Comparison of ENCODE assay signal across 1 cellular context in genomic region chr19:6529937-6530384, GRCh38.
A peak's percentile ranks its signal among the peaks of the same experiment; 100 is the strongest.
TF ChIP-seq lines count a peak whose summit lies in the region.

No MANE protein-coding gene starts in this region.

TF ChIP-seq in K562, 482 proteins besides CTCF, POLR2A, EP300 and RAD21 (continued from another document):
- TF ChIP-seq ZBTB33 (CRISPR knock-in tag; IDR thresholded peaks at IDR 0.05) (no peak), XRCC3 (IDR thresholded peaks at IDR 0.05) (no peak), ZBTB2 (IDR thresholded peaks at IDR 0.05) (no peak), SNIP1 (IDR thresholded peaks at IDR 0.05; ENCODE audit: low read depth) (peak; percentile 14; the same call in 1 of the 2 replicates), ZNF280A (IDR thresholded peaks at IDR 0.05; ENCODE audit: low read depth, partially characterized antibody) (peak; percentile 8), CHAMP1 (IDR thresholded peaks at IDR 0.05) (peak; percentile 58; the same call in 1 of the 2 replicates), BCOR (IDR thresholded peaks at IDR 0.05) (no peak), BRF1 (IDR thresholded peaks at IDR 0.05; ENCODE audit: borderline replicate concordance, extremely low read depth, insufficient read length) (no peak), NELFE (IDR thresholded peaks at IDR 0.05; ENCODE audit: insufficient read depth, insufficient read length) (no peak), CREM (IDR thresholded peaks at IDR 0.05; ENCODE audit: low read depth) (no peak), ETV1 (tag; conservative IDR thresholded peaks at IDR 0.05; ENCODE audit: low read depth) (no peak), CBFA2T2 (conservative IDR thresholded peaks at IDR 0.05) (peak; percentile 17; the same call in 1 of the 2 replicates), NR1H2 (CRISPR knock-in tag; IDR thresholded peaks at IDR 0.05) (no peak), MITF (IDR thresholded peaks at IDR 0.05) (no peak), NR3C1 (CRISPR knock-in tag; IDR thresholded peaks at IDR 0.05) (no peak), POLR2H (tag; IDR thresholded peaks at IDR 0.05; ENCODE audit: low read depth) (no peak), STAT5A (IDR thresholded peaks at IDR 0.05; ENCODE audit: borderline replicate concordance, low read length) (no peak), ZNF354B (CRISPR knock-in tag; IDR thresholded peaks at IDR 0.05) (no peak), POLR2B (IDR thresholded peaks at IDR 0.05; ENCODE audit: low read depth, partially characterized antibody) (no peak), IFI16 (CRISPR knock-in tag; IDR thresholded peaks at IDR 0.05) (no peak), SFPQ (IDR thresholded peaks at IDR 0.05; ENCODE audit: low read depth, low read length) (no peak), YY1 (IDR thresholded peaks at IDR 0.05; ENCODE audit: borderline replicate concordance in 1 of 3, control insufficient read depth in 1 of 3, extremely low read depth in 1 of 3, insufficient read depth in 3 of 3, insufficient read length in 1 of 3, insufficient replicate concordance in 2 of 3, low read depth in 1 of 3, low read length in 2 of 3) (no peak), ZNF644 (tag; IDR thresholded peaks at IDR 0.05; ENCODE audit: low read depth) (no peak), SIN3B (IDR thresholded peaks at IDR 0.05; ENCODE audit: low read depth) (no peak), ZNF12 (CRISPR knock-in tag; IDR thresholded peaks at IDR 0.05) (no peak), ZNF407 (IDR thresholded peaks at IDR 0.05; ENCODE audit: low read depth) (no peak)
